ENCODE assay signal across 27 cellular contexts in genomic region chr13:36788276-36788675, GRCh38. TPM values are rescaled to one million over a fixed set of nuclear protein-coding genes. Genes with fewer than 3 reads are reported as not detected.
A peak's percentile ranks its signal among the peaks of the same experiment; 100 is the strongest.
DNase-seq lines count a peak whose midpoint lies in the region; ATAC-seq, FAIRE-seq and TF ChIP-seq lines count a peak whose summit lies in the region.
"Had no signal": no experiment of that assay in that cellular context is flagged by ENCODE, and none has a peak within 500 bp of the region (broad histone marks: within the 10 kb centered on the region; RNA-seq: fewer than 3 reads in every experiment).

No MANE protein-coding gene starts in this region.

- no peak for FAIRE-seq in bronchial epithelial cell (lab: Jason Lieb, UNC)

- TF ChIP-seq CTCF in BJ (IDR thresholded peaks at IDR 0.05; ENCODE audit: insufficient read depth, low read depth, low read length) (no peak), bronchial epithelial cell (IDR thresholded peaks at IDR 0.05; ENCODE audit: insufficient read depth, low read length, severe bottlenecking) (no peak)

- peak; percentile 29 for DNase-seq in BJ (ENCODE audit: low read depth)
- DNase-seq in HT1080 (ENCODE audit: low read depth): peak; percentile 30
- DNase-seq in bronchial epithelial cell (ENCODE audit: low read depth): peak; percentile 56
- peak; percentile 80 for DNase-seq in kidney tubule cell (ENCODE audit: low spot score)
- DNase-seq in immature natural killer cell: no peak
- DNase-seq in GM19240 (ENCODE audit: insufficient read length, low spot score): no peak
- DNase-seq in NCI-H187 (lab: John Stamatoyannopoulos, UW): no peak
- DNase-seq: activated CD4-positive, alpha-beta T cell treated with anti-CD3 and anti-CD28 coated beads for 1 hour; activated T-cell treated with anti-CD3 and anti-CD28 coated beads, Interleukin-2, amount 50 U/mL, for 72 hours; body of pancreas; CD4-positive, alpha-beta T cell; DMS153; effector memory CD8-positive, alpha-beta T cell; H9; islet precursor cell; NCI-H1105; NCI-H2107; NCI-H510A; occipital lobe; stimulated activated CD4-positive, alpha-beta T cell treated with anti-CD3 and anti-CD28 coated beads, Interleukin-15, amount 100 ng/mL, for 24 hours had no signal

- H3K36me3 Mint-ChIP-seq in immature natural killer cell: no peaks in the 10 kb centered on the region
- H3K36me3 Mint-ChIP-seq: activated naive CD4-positive, alpha-beta T cell treated with anti-CD3 and anti-CD28 coated beads, Interleukin-2, amount 50 U/mL, for 24 hours; stimulated activated effector memory CD8-positive, alpha-beta T cell treated with anti-CD3 and anti-CD28 coated beads, Interleukin-12 subunit alpha, Interleukin-12 subunit beta, amount 100 ng/mL, for 72 hours had no signal

- H3K4me1 Mint-ChIP-seq in immature natural killer cell: no peaks in the 10 kb centered on the region
- H3K4me1 Mint-ChIP-seq: activated naive CD4-positive, alpha-beta T cell treated with anti-CD3 and anti-CD28 coated beads, Interleukin-2, amount 50 U/mL, for 24 hours; stimulated activated effector memory CD8-positive, alpha-beta T cell treated with anti-CD3 and anti-CD28 coated beads, Interleukin-12 subunit alpha, Interleukin-12 subunit beta, amount 100 ng/mL, for 72 hours had no signal

- no peak overlapping the region for H3K27ac Mint-ChIP-seq in immature natural killer cell
- H3K27ac Mint-ChIP-seq: activated naive CD4-positive, alpha-beta T cell treated with anti-CD3 and anti-CD28 coated beads, Interleukin-2, amount 50 U/mL, for 24 hours; activated T-cell treated with anti-CD3 and anti-CD28 coated beads, Interleukin-2, amount 50 U/mL, for 72 hours; CD4-positive, alpha-beta T cell; effector memory CD8-positive, alpha-beta T cell; stimulated activated effector memory CD8-positive, alpha-beta T cell treated with anti-CD3 and anti-CD28 coated beads, Interleukin-12 subunit alpha, Interleukin-12 subunit beta, amount 100 ng/mL, for 72 hours had no signal

- CTCF ChIA-PET in BJ (lab: Yijun Ruan, JAX): no interaction called here

- H3K9me3 Mint-ChIP-seq in immature natural killer cell: no peaks in the 10 kb centered on the region
- H3K9me3 Mint-ChIP-seq: activated naive CD4-positive, alpha-beta T cell treated with anti-CD3 and anti-CD28 coated beads, Interleukin-2, amount 50 U/mL, for 24 hours; activated T-cell treated with anti-CD3 and anti-CD28 coated beads, Interleukin-2, amount 50 U/mL, for 72 hours; CD4-positive, alpha-beta T cell; effector memory CD8-positive, alpha-beta T cell; H9; stimulated activated effector memory CD8-positive, alpha-beta T cell treated with anti-CD3 and anti-CD28 coated beads, Interleukin-12 subunit alpha, Interleukin-12 subunit beta, amount 100 ng/mL, for 72 hours had no signal

- no peaks in the 10 kb centered on the region for H3K36me3 ChIP-seq in BJ (ENCODE audit: control insufficient read depth, insufficient read depth, low read length)
- H3K36me3 ChIP-seq in bronchial epithelial cell (ENCODE audit: control insufficient read depth, insufficient read depth, low read length): no peaks in the 10 kb centered on the region
- H3K36me3 ChIP-seq: right atrium auricular region, thoracic aorta had no signal

- H3K4me3 Mint-ChIP-seq in immature natural killer cell: no peak overlapping the region
- H3K4me3 Mint-ChIP-seq: activated naive CD4-positive, alpha-beta T cell treated with anti-CD3 and anti-CD28 coated beads, Interleukin-2, amount 50 U/mL, for 24 hours; activated T-cell treated with anti-CD3 and anti-CD28 coated beads, Interleukin-2, amount 50 U/mL, for 72 hours; CD4-positive, alpha-beta T cell; effector memory CD8-positive, alpha-beta T cell; H9; stimulated activated effector memory CD8-positive, alpha-beta T cell treated with anti-CD3 and anti-CD28 coated beads, Interleukin-12 subunit alpha, Interleukin-12 subunit beta, amount 100 ng/mL, for 72 hours had no signal

- peaks cover 4 to 8% (median 4%) of the 10 kb centered on the region in 3 donors for H3K27me3 Mint-ChIP-seq in immature natural killer cell (ENCODE audit: low read depth in 3 of 3)

- H3K27me3 ChIP-seq in BJ (ENCODE audit: control insufficient read depth, insufficient read depth, low read length) (no peaks in the 10 kb centered on the region; the same call in 1 of the 2 replicates), bronchial epithelial cell (ENCODE audit: control insufficient read depth, insufficient read depth, low read length) (no peaks in the 10 kb centered on the region)
- H3K27me3 ChIP-seq: body of pancreas, hepatocyte, right atrium auricular region had no signal

- H3K4me3 ChIP-seq in BJ (ENCODE audit: low read depth, low read length) (no peak overlapping the region), bronchial epithelial cell (ENCODE audit: low read depth, low read length) (no peak overlapping the region)
- H3K4me3 ChIP-seq: body of pancreas, hepatocyte, lung, right atrium auricular region, thoracic aorta had no signal

- ATAC-seq in GM19467 (IDR thresholded peaks at IDR 0.05; ENCODE audit: unreplicated experiment): no peak
- ATAC-seq: activated T-cell treated with anti-CD3 and anti-CD28 coated beads, Interleukin-2, amount 50 U/mL, for 72 hours; body of pancreas; effector memory CD8-positive, alpha-beta T cell had no signal

- POLR2A ChIA-PET in BJ (lab: Charles Lee): no interaction called here

RNA-seq across cellular contexts. Expression of gene RFXAP, which starts 30.7 kb away (rescaled TPM):
- polyA plus RNA-seq in BJ (2011; rRNA removed): 1.7 and 3.3 TPM in 2 replicates
- 0.66 and 1.1 TPM in 2 replicates for polyA minus RNA-seq in BJ (2011; rRNA and poly(A)+ RNA removed)
- total RNA-seq in HT1080 (2014; rRNA removed; shearing (Covaris generic)): 2.0 and 2.3 TPM in 2 replicates
- 7.7 and 8.3 TPM in 2 replicates for polyA plus RNA-seq in HT1080 (2015; cell fraction: cytosol; rRNA removed)
- 13.6 and 14.1 TPM in 2 replicates for polyA plus RNA-seq in HT1080 (2015; cell fraction: nucleus; rRNA removed)
- total RNA-seq in bronchial epithelial cell: 0.53 and 1.5 TPM in 2 replicates
- 1 to 10 TPM; 2.6 to 4.8 (median 4.3) TPM for polyA plus RNA-seq in immature natural killer cell

Comparison
In these comparisons a context has a peak if more than half of its experiments do, and no peak if none do; other contexts are left out.
1. DNase-seq: peak in BJ (single experiment), HT1080 (single experiment), bronchial epithelial cell (single experiment) and kidney tubule cell (single experiment); none in immature natural killer cell (0 of 3), GM19240 (single experiment) and NCI-H187 (0 of 2).